ENCODE assay signal across 17 cellular contexts in genomic region chr4:112379306-112379705, GRCh38.
DNase-seq lines count a peak whose midpoint lies in the region; ATAC-seq and TF ChIP-seq lines count a peak whose summit lies in the region.
"Had no signal": no experiment of that assay in that cellular context is flagged by ENCODE, and none has a peak within 500 bp of the region (broad histone marks: within the 10 kb centered on the region; RNA-seq: fewer than 3 reads in every experiment).

No MANE protein-coding gene starts in this region.

- H3K27me3 ChIP-seq in HUES64 (ENCODE audit: insufficient read depth, low read length) = peaks cover 38% of the 10 kb centered on the region
- H3K27me3 ChIP-seq in ectodermal cell (ENCODE audit: control insufficient read depth, insufficient read depth, low read length, poor library complexity, severe bottlenecking) = peaks cover 28% of the 10 kb centered on the region
- H3K27me3 ChIP-seq in naive thymus-derived CD4-positive, alpha-beta T cell (ENCODE audit: control insufficient read depth in 2 of 2, insufficient read depth in 2 of 2, low read length in 2 of 2) = no peaks in the 10 kb centered on the region
- no peaks in the 10 kb centered on the region for H3K27me3 ChIP-seq in transverse colon
- H3K27me3 ChIP-seq: adrenal gland, right atrium auricular region had no signal

- DNase-seq in mesothelial cell of epicardium (ENCODE audit: low spot score in 2 of 2, unreplicated experiment in 2 of 2) = no peak
- DNase-seq in naive thymus-derived CD4-positive, alpha-beta T cell = no peak
- no peak for DNase-seq in H4 (ENCODE audit: low spot score)
- no peak for DNase-seq in transverse colon
- DNase-seq: adrenal gland; AML-193; DMS79; left colon; NCI-H187 treated with DMSO at 0.1 percent for 48 hours; NCI-H510A; OCI-M1; SK-N-SH; stimulated activated CD4-positive, alpha-beta T cell treated with anti-CD3 and anti-CD28 coated beads, Interleukin-4, amount 100 ng/mL, for 1 hour had no signal

- ATAC-seq in stimulated activated memory B cell treated with anti-CD40 and anti-IgM and Interleukin-4, amounts not matched to agents 10 μg/mL and 1 μg/mL and 100 μg/mL, for 72 hours = peak; percentile 16
- no peak for ATAC-seq in naive thymus-derived CD4-positive, alpha-beta T cell
- ATAC-seq: left colon had no signal

- CTCF ChIA-PET in naive thymus-derived CD4-positive, alpha-beta T cell (lab: Charles Lee) = no interaction called here

- TF ChIP-seq CTCF in mesothelial cell of epicardium (IDR thresholded peaks at IDR 0.05; ENCODE audit: unreplicated experiment) (no peak), transverse colon (IDR thresholded peaks at IDR 0.05) (no peak)

- H3K4me3 ChIP-seq in HUES64 (ENCODE audit: low read length) (peak overlapping the region; percentile 43), ectodermal cell (ENCODE audit: insufficient read depth, low read depth, low read length) (peak overlapping the region; percentile 5), transverse colon (no peak overlapping the region)
- H3K4me3 ChIP-seq in naive thymus-derived CD4-positive, alpha-beta T cell (ENCODE audit: low read length) = no peak overlapping the region
- H3K4me3 ChIP-seq: adrenal gland had no signal

- POLR2A ChIA-PET in naive thymus-derived CD4-positive, alpha-beta T cell (lab: Charles Lee) = no interaction called here

- no peak overlapping the region for H3K27ac Mint-ChIP-seq in mesothelial cell of epicardium
- H3K27ac Mint-ChIP-seq in stimulated activated memory B cell treated with anti-CD40 and anti-IgM and Interleukin-4, amounts not matched to agents 10 μg/mL and 1 μg/mL and 100 μg/mL, for 72 hours = no peak overlapping the region
- H3K27ac Mint-ChIP-seq in naive thymus-derived CD4-positive, alpha-beta T cell = no peak overlapping the region

- H3K36me3 ChIP-seq in HUES64 (ENCODE audit: insufficient read depth, low read length) = no peaks in the 10 kb centered on the region
- no peaks in the 10 kb centered on the region for H3K36me3 ChIP-seq in ectodermal cell (ENCODE audit: control insufficient read depth, insufficient read depth, low read length)
- peaks cover 0 to 26% (median 0%) of the 10 kb centered on the region in 3 experiments for H3K36me3 ChIP-seq in naive thymus-derived CD4-positive, alpha-beta T cell (ENCODE audit: control insufficient read depth in 2 of 3, insufficient read depth in 3 of 3, low read length in 3 of 3)
- H3K36me3 ChIP-seq in transverse colon = peaks cover 0 to 8% (median 0%) of the 10 kb centered on the region in 4 donors

- peak overlapping the region; percentile 34 for H3K9ac ChIP-seq in HUES64 (ENCODE audit: low read depth, low read length)
- H3K9ac ChIP-seq: SK-N-SH had no signal

- peaks cover 8% of the 10 kb centered on the region for H3K4me1 Mint-ChIP-seq in mesothelial cell of epicardium
- peaks cover 9% of the 10 kb centered on the region for H3K4me1 Mint-ChIP-seq in stimulated activated memory B cell treated with anti-CD40 and anti-IgM and Interleukin-4, amounts not matched to agents 10 μg/mL and 1 μg/mL and 100 μg/mL, for 72 hours
- H3K4me1 Mint-ChIP-seq in naive thymus-derived CD4-positive, alpha-beta T cell = peaks cover 0 to 4% (median 0%) of the 10 kb centered on the region in 7 donors

- H3K4me1 ChIP-seq in HUES64 (ENCODE audit: insufficient read depth, low read length) (peaks cover 14% of the 10 kb centered on the region), ectodermal cell (ENCODE audit: control insufficient read depth, insufficient read depth, low read length) (peaks cover 35% of the 10 kb centered on the region), transverse colon (no peaks in the 10 kb centered on the region)
- H3K4me1 ChIP-seq in naive thymus-derived CD4-positive, alpha-beta T cell (ENCODE audit: control insufficient read depth in 2 of 2, insufficient read depth in 2 of 2, low read length in 2 of 2) = no peaks in the 10 kb centered on the region
- H3K4me1 ChIP-seq: adrenal gland, right atrium auricular region had no signal

- TF ChIP-seq POLR2A in transverse colon (IDR thresholded peaks at IDR 0.05) = no peak

- peak overlapping the region; percentile 45 for H3K4me3 Mint-ChIP-seq in mesothelial cell of epicardium
- H3K4me3 Mint-ChIP-seq in stimulated activated memory B cell treated with anti-CD40 and anti-IgM and Interleukin-4, amounts not matched to agents 10 μg/mL and 1 μg/mL and 100 μg/mL, for 72 hours = no peak overlapping the region
- no peak overlapping the region for H3K4me3 Mint-ChIP-seq in naive thymus-derived CD4-positive, alpha-beta T cell

- in situ Hi-C loops in transverse colon (cut with MboI; ENCODE audit: low pct_ligation_motif_present in 1 of 4, low pct_unique_long_range_greater_than_20kb in 1 of 4, low sequenced_read_pairs in 3 of 4) = no loop called here

- intact Hi-C loops in naive thymus-derived CD4-positive, alpha-beta T cell (cut with micrococcal nuclease) = no loop called here
- intact Hi-C loops in transverse colon (cut with DNase I; ENCODE audit: low total_unique reads) = no loop called here

- peaks cover 31% of the 10 kb centered on the region for H3K27me3 Mint-ChIP-seq in mesothelial cell of epicardium (ENCODE audit: low read depth)
- H3K27me3 Mint-ChIP-seq in stimulated activated memory B cell treated with anti-CD40 and anti-IgM and Interleukin-4, amounts not matched to agents 10 μg/mL and 1 μg/mL and 100 μg/mL, for 72 hours = no peaks in the 10 kb centered on the region
- H3K27me3 Mint-ChIP-seq in naive thymus-derived CD4-positive, alpha-beta T cell = no peaks in the 10 kb centered on the region

- WGBS in HUES64 = 3% methylated on average over 26 of the region's 26 CpGs
- 1% methylated on average over 26 of the region's 26 CpGs for WGBS in ectodermal cell, 2 experiments
- 75 to 88% methylated on average over 5 to 26 of the region's 26 CpGs for WGBS in transverse colon (ENCODE audit: low coverage in 1 of 2), 2 donors

- H3K9me3 ChIP-seq in HUES64 (ENCODE audit: insufficient read depth, low read depth, low read length) = 0 out of 2 replicates have a peak, but pooled peaks cover 2% of the 10 kb centered on the region
- H3K9me3 ChIP-seq in ectodermal cell (ENCODE audit: control insufficient read depth, low read length) = no peaks in the 10 kb centered on the region
- H3K9me3 ChIP-seq in naive thymus-derived CD4-positive, alpha-beta T cell (ENCODE audit: control insufficient read depth in 2 of 3, low read length in 3 of 3) = no peaks in the 10 kb centered on the region
- H3K9me3 ChIP-seq in transverse colon = no peaks in the 10 kb centered on the region
- H3K9me3 ChIP-seq: adrenal gland, right atrium auricular region, SK-N-SH had no signal

- peaks cover 24% of the 10 kb centered on the region for H3K36me3 Mint-ChIP-seq in mesothelial cell of epicardium
- peaks cover 64% of the 10 kb centered on the region for H3K36me3 Mint-ChIP-seq in stimulated activated memory B cell treated with anti-CD40 and anti-IgM and Interleukin-4, amounts not matched to agents 10 μg/mL and 1 μg/mL and 100 μg/mL, for 72 hours
- H3K36me3 Mint-ChIP-seq in naive thymus-derived CD4-positive, alpha-beta T cell = peaks cover 24 to 78% (median 59%) of the 10 kb centered on the region in 5 donors

- peaks cover 8% of the 10 kb centered on the region for H3K9me3 Mint-ChIP-seq in mesothelial cell of epicardium
- peaks cover 2% of the 10 kb centered on the region for H3K9me3 Mint-ChIP-seq in stimulated activated memory B cell treated with anti-CD40 and anti-IgM and Interleukin-4, amounts not matched to agents 10 μg/mL and 1 μg/mL and 100 μg/mL, for 72 hours
- no peaks in the 10 kb centered on the region for H3K9me3 Mint-ChIP-seq in naive thymus-derived CD4-positive, alpha-beta T cell

- TF ChIP-seq EP300 in transverse colon (IDR thresholded peaks at IDR 0.05; ENCODE audit: low read depth) = no peak

- H3K27ac ChIP-seq in HUES64 (ENCODE audit: low read depth, low read length) (no peak overlapping the region), ectodermal cell (ENCODE audit: insufficient read depth, low read depth, low read length, poor library complexity, severe bottlenecking) (peak overlapping the region; percentile 60), transverse colon (no peak overlapping the region)
- H3K27ac ChIP-seq in naive thymus-derived CD4-positive, alpha-beta T cell (ENCODE audit: low read depth, low read length) = no peak overlapping the region
- H3K27ac ChIP-seq: adrenal gland, right atrium auricular region had no signal

Comparison
In these comparisons a context has a peak if more than half of its experiments do, and no peak if none do; other contexts are left out.
1. H3K4me3 ChIP-seq: peak in HUES64 (single experiment) and ectodermal cell (single experiment); none in naive thymus-derived CD4-positive, alpha-beta T cell (single experiment) and transverse colon (0 of 4).